Comparison of ENCODE assay signal across 1 cellular context in genomic region chr2:20534913-20535801, GRCh38.
TF ChIP-seq lines count a peak whose summit lies in the region.

No MANE protein-coding gene starts in this region.

TF ChIP-seq in HepG2, 621 proteins besides CTCF, POLR2A, EP300 and RAD21 (continued from another document and continues in another):
- TF ChIP-seq DMTF1 (CRISPR knock-in tag; IDR thresholded peaks at IDR 0.05) (no peak), ZNF775 (CRISPR knock-in tag; IDR thresholded peaks at IDR 0.05; ENCODE audit: borderline replicate concordance) (no peak), ZSCAN30 (CRISPR knock-in tag; IDR thresholded peaks at IDR 0.05) (no peak), ZNF782 (CRISPR knock-in tag; IDR thresholded peaks at IDR 0.05; ENCODE audit: borderline replicate concordance) (no peak), ZNF234 (CRISPR knock-in tag; conservative IDR thresholded peaks at IDR 0.05) (no peak), AHR (CRISPR knock-in tag; IDR thresholded peaks at IDR 0.05) (no peak), EZH2 (conservative IDR thresholded peaks at IDR 0.05; ENCODE audit: low read depth, low read length) (no peak), TRIM22 (IDR thresholded peaks at IDR 0.05) (no peak), MBD4 (IDR thresholded peaks at IDR 0.05; ENCODE audit: borderline replicate concordance, low read length) (no peak), FOXJ3 (CRISPR knock-in tag; IDR thresholded peaks at IDR 0.05; ENCODE audit: borderline replicate concordance) (peak; percentile 80), ZNF276 (CRISPR knock-in tag; IDR thresholded peaks at IDR 0.05; ENCODE audit: low read depth) (no peak), HDAC6 (IDR thresholded peaks at IDR 0.05; ENCODE audit: low read depth, low read length) (no peak), ZNF569 (CRISPR knock-in tag; IDR thresholded peaks at IDR 0.05; ENCODE audit: borderline replicate concordance) (no peak), ZNF768 (CRISPR knock-in tag; IDR thresholded peaks at IDR 0.05) (no peak), HCFC1 (IDR thresholded peaks at IDR 0.05; ENCODE audit: low read depth, low read length) (no peak), ZNF124 (CRISPR knock-in tag; IDR thresholded peaks at IDR 0.05) (0 out of 2 replicates have a peak, but pooled peaks have one; percentile 40), HMG20B (CRISPR knock-in tag; conservative IDR thresholded peaks at IDR 0.05) (0 out of 2 replicates have a peak, but pooled peaks have one; percentile 55), GTF2F1 (IDR thresholded peaks at IDR 0.05; ENCODE audit: low read length) (no peak), ZNF251 (CRISPR knock-in tag; IDR thresholded peaks at IDR 0.05) (no peak), ZNF510 (CRISPR knock-in tag; IDR thresholded peaks at IDR 0.05; ENCODE audit: low read depth) (no peak), TFAP4 (IDR thresholded peaks at IDR 0.05; ENCODE audit: borderline replicate concordance, low read depth) (no peak; the same call in 1 of the 2 replicates), ZNF580 (CRISPR knock-in tag; IDR thresholded peaks at IDR 0.05; ENCODE audit: borderline replicate concordance, low read depth) (no peak), ZNF253 (CRISPR knock-in tag; IDR thresholded peaks at IDR 0.05; ENCODE audit: borderline replicate concordance) (no peak), ZSCAN20 (CRISPR knock-in tag; IDR thresholded peaks at IDR 0.05; ENCODE audit: borderline replicate concordance) (no peak), WIZ (CRISPR knock-in tag; IDR thresholded peaks at IDR 0.05) (no peak; the same call in 1 of the 2 replicates), FOXO1 (CRISPR knock-in tag; IDR thresholded peaks at IDR 0.05) (peak; percentile 82), U2AF2 (IDR thresholded peaks at IDR 0.05; ENCODE audit: low read depth, low read length) (no peak), HOXA7 (CRISPR knock-in tag; IDR thresholded peaks at IDR 0.05) (no peak), ZNF296 (CRISPR knock-in tag; conservative IDR thresholded peaks at IDR 0.05) (no peak), KDM6A (CRISPR knock-in tag; IDR thresholded peaks at IDR 0.05; ENCODE audit: low read depth) (peak; percentile 40; the same call in 1 of the 2 replicates), ZNF350 (CRISPR knock-in tag; IDR thresholded peaks at IDR 0.05; ENCODE audit: borderline replicate concordance, low read depth) (peak; percentile 58; the same call in 1 of the 2 replicates), CENPX (CRISPR knock-in tag; IDR thresholded peaks at IDR 0.05) (no peak), ZNF274 (CRISPR knock-in tag; IDR thresholded peaks at IDR 0.05) (no peak), NR1H2 (CRISPR knock-in tag; IDR thresholded peaks at IDR 0.05; ENCODE audit: borderline replicate concordance, low read depth) (no peak), KLF15 (CRISPR knock-in tag; IDR thresholded peaks at IDR 0.05; ENCODE audit: borderline replicate concordance) (no peak), ZNF589 (CRISPR knock-in tag; conservative IDR thresholded peaks at IDR 0.05) (no peak)
- TF ChIP-seq, protein P1, sequence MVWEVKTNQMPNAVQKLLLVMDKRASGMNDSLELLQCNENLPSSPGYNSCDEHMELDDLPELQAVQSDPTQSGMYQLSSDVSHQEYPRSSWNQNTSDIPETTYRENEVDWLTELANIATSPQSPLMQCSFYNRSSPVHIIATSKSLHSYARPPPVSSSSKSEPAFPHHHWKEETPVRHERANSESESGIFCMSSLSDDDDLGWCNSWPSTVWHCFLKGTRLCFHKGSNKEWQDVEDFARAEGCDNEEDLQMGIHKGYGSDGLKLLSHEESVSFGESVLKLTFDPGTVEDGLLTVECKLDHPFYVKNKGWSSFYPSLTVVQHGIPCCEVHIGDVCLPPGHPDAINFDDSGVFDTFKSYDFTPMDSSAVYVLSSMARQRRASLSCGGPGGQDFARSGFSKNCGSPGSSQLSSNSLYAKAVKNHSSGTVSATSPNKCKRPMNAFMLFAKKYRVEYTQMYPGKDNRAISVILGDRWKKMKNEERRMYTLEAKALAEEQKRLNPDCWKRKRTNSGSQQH (CRISPR knock-in tag; IDR thresholded peaks at IDR 0.05; ENCODE audit: low read depth), result no peak
- TF ChIP-seq, protein P2, sequence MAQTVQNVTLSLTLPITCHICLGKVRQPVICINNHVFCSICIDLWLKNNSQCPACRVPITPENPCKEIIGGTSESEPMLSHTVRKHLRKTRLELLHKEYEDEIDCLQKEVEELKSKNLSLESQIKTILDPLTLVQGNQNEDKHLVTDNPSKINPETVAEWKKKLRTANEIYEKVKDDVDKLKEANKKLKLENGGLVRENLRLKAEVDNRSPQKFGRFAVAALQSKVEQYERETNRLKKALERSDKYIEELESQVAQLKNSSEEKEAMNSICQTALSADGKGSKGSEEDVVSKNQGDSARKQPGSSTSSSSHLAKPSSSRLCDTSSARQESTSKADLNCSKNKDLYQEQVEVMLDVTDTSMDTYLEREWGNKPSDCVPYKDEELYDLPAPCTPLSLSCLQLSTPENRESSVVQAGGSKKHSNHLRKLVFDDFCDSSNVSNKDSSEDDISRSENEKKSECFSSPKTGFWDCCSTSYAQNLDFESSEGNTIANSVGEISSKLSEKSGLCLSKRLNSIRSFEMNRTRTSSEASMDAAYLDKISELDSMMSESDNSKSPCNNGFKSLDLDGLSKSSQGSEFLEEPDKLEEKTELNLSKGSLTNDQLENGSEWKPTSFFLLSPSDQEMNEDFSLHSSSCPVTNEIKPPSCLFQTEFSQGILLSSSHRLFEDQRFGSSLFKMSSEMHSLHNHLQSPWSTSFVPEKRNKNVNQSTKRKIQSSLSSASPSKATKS (CRISPR knock-in tag; IDR thresholded peaks at IDR 0.05), result no peak
- TF ChIP-seq, protein P3, sequence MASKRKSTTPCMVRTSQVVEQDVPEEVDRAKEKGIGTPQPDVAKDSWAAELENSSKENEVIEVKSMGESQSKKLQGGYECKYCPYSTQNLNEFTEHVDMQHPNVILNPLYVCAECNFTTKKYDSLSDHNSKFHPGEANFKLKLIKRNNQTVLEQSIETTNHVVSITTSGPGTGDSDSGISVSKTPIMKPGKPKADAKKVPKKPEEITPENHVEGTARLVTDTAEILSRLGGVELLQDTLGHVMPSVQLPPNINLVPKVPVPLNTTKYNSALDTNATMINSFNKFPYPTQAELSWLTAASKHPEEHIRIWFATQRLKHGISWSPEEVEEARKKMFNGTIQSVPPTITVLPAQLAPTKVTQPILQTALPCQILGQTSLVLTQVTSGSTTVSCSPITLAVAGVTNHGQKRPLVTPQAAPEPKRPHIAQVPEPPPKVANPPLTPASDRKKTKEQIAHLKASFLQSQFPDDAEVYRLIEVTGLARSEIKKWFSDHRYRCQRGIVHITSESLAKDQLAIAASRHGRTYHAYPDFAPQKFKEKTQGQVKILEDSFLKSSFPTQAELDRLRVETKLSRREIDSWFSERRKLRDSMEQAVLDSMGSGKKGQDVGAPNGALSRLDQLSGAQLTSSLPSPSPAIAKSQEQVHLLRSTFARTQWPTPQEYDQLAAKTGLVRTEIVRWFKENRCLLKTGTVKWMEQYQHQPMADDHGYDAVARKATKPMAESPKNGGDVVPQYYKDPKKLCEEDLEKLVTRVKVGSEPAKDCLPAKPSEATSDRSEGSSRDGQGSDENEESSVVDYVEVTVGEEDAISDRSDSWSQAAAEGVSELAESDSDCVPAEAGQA (IDR thresholded peaks at IDR 0.05; ENCODE audit: low read depth), result no peak
- TF ChIP-seq, protein P3 (CRISPR knock-in tag; IDR thresholded peaks at IDR 0.05; ENCODE audit: borderline replicate concordance), result no peak
- TF ChIP-seq, protein P4, sequence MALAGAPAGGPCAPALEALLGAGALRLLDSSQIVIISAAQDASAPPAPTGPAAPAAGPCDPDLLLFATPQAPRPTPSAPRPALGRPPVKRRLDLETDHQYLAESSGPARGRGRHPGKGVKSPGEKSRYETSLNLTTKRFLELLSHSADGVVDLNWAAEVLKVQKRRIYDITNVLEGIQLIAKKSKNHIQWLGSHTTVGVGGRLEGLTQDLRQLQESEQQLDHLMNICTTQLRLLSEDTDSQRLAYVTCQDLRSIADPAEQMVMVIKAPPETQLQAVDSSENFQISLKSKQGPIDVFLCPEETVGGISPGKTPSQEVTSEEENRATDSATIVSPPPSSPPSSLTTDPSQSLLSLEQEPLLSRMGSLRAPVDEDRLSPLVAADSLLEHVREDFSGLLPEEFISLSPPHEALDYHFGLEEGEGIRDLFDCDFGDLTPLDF (CRISPR knock-in tag; IDR thresholded peaks at IDR 0.05), result no peak
- TF ChIP-seq, protein P5, sequence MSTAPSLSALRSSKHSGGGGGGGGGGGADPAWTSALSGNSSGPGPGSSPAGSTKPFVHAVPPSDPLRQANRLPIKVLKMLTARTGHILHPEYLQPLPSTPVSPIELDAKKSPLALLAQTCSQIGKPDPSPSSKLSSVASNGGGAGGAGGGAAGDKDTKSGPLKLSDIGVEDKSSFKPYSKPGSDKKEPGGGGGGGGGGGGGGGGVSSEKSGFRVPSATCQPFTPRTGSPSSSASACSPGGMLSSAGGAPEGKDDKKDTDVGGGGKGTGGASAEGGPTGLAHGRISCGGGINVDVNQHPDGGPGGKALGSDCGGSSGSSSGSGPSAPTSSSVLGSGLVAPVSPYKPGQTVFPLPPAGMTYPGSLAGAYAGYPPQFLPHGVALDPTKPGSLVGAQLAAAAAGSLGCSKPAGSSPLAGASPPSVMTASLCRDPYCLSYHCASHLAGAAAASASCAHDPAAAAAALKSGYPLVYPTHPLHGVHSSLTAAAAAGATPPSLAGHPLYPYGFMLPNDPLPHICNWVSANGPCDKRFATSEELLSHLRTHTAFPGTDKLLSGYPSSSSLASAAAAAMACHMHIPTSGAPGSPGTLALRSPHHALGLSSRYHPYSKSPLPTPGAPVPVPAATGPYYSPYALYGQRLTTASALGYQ (CRISPR knock-in tag; IDR thresholded peaks at IDR 0.05), result peak; percentile 22; the same call in 1 of the 2 replicates
- TF ChIP-seq, protein P6, sequence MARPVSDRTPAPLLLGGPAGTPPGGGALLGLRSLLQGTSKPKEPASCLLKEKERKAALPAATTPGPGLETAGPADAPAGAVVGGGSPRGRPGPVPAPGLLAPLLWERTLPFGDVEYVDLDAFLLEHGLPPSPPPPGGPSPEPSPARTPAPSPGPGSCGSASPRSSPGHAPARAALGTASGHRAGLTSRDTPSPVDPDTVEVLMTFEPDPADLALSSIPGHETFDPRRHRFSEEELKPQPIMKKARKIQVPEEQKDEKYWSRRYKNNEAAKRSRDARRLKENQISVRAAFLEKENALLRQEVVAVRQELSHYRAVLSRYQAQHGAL (CRISPR knock-in tag; IDR thresholded peaks at IDR 0.05; ENCODE audit: not compliant biosample characterization), result no peak
